18 cellular contexts compared by ENCODE assay signal in genomic region chr7:27109533-27110162, GRCh38. TPM values are rescaled to one million over a fixed set of nuclear protein-coding genes. Genes with fewer than 3 reads are reported as not detected.
DNase-seq lines count a peak whose midpoint lies in the region; ATAC-seq and TF ChIP-seq lines count a peak whose summit lies in the region.
"Had no signal": no experiment of that assay in that cellular context is flagged by ENCODE, and none has a peak within 500 bp of the region (broad histone marks: within the 10 kb centered on the region; RNA-seq: fewer than 3 reads in every experiment).

No MANE protein-coding gene starts in this region.

- H3K27me3 ChIP-seq in kidney epithelial cell (ENCODE audit: control insufficient read depth, insufficient read depth, low read length) (no peaks in the 10 kb centered on the region), sigmoid colon (no peaks in the 10 kb centered on the region)

- TF ChIP-seq POLR2A in sigmoid colon (IDR thresholded peaks at IDR 0.05), result no peak

- peaks cover 96% of the 10 kb centered on the region for H3K27me3 Mint-ChIP-seq in brain

- POLR2A ChIA-PET in HEK293 (lab: Yijun Ruan, JAX), result interaction anchor here (1.7 to 3.2 kb wide), 2 partner anchors 12 to 246 kb away, joined by 14 to 31 read pairs; partner anchors contain the start of genes HOXA1 and SKAP2

- H3K36me3 Mint-ChIP-seq in brain, result peaks cover 3% of the 10 kb centered on the region
- H3K36me3 Mint-ChIP-seq: neural progenitor cell had no signal

- H3K4me3 ChIP-seq in HEK293 (ENCODE audit: low read depth, low read length) (no peak overlapping the region), kidney epithelial cell (ENCODE audit: low read depth, low read length) (peak overlapping the region; percentile 74), sigmoid colon (no peak overlapping the region)

- peak overlapping the region in 4 of 5 experiments; percentile 48 to 93 (median 75) for H3K4me3 Mint-ChIP-seq in brain
- H3K4me3 Mint-ChIP-seq: activated CD8-positive, alpha-beta T cell treated with anti-CD3 and anti-CD28 coated beads, Interleukin-2, amount 10 ng/mL, durations not matched to agents 7 days and 5 days; activated T-helper 17 cell treated with anti-CD3 and anti-CD28 coated beads, Interleukin-2, amount 50 U/mL, for 72 hours; dendritic cell treated with granulocyte-macrophage colony-stimulating factor and Interleukin-4, amounts not matched to agents 40 ng/mL and 50 ng/mL, for 4 days had no signal

- ATAC-seq in GM18861 (IDR thresholded peaks at IDR 0.05; ENCODE audit: unreplicated experiment), result no peak
- ATAC-seq: activated CD8-positive, alpha-beta T cell treated with anti-CD3 and anti-CD28 coated beads, Interleukin-2, amount 10 ng/mL, durations not matched to agents 7 days and 5 days; activated T-helper 17 cell treated with anti-CD3 and anti-CD28 coated beads, Interleukin-2, amount 50 U/mL, for 72 hours had no signal

- TF ChIP-seq EP300 in sigmoid colon (IDR thresholded peaks at IDR 0.05), result no peak

- peak overlapping the region in 4 of 5 experiments; percentile 2 to 93 (median 52) for H3K27ac Mint-ChIP-seq in brain
- H3K27ac Mint-ChIP-seq: activated CD8-positive, alpha-beta T cell treated with anti-CD3 and anti-CD28 coated beads, Interleukin-2, amount 10 ng/mL, durations not matched to agents 7 days and 5 days; activated T-helper 17 cell treated with anti-CD3 and anti-CD28 coated beads, Interleukin-2, amount 50 U/mL, for 72 hours; dendritic cell treated with granulocyte-macrophage colony-stimulating factor and Interleukin-4, amounts not matched to agents 40 ng/mL and 50 ng/mL, for 4 days; neural progenitor cell had no signal

- peaks cover 0 to 10% (median 3%) of the 10 kb centered on the region in 5 experiments for H3K9me3 Mint-ChIP-seq in brain
- H3K9me3 Mint-ChIP-seq: activated T-helper 17 cell treated with anti-CD3 and anti-CD28 coated beads, Interleukin-2, amount 50 U/mL, for 72 hours had no signal

- DNase-seq in kidney epithelial cell (ENCODE audit: low read depth) (no peak), sigmoid colon (no peak), DMS79 (lab: John Stamatoyannopoulos, UW) (no peak), glomerular visceral epithelial cell (ENCODE audit: extremely low spot score) (no peak), NOMO-1 treated with dmso at 0.1 percent for 144 hours (lab: John Stamatoyannopoulos, UW; ENCODE audit: unreplicated experiment) (no peak)
- DNase-seq: activated CD8-positive, alpha-beta T cell treated with anti-CD3 and anti-CD28 coated beads, Interleukin-2, amount 10 ng/mL, durations not matched to agents 7 days and 5 days; amniotic stem cell; MM.1S; NCI-H1930; NCI-H69; stimulated activated CD4-positive, alpha-beta T cell treated with anti-CD3 and anti-CD28 coated beads, Interleukin-4, amount 100 ng/mL, for 4 hours had no signal

- H3K27ac ChIP-seq in HEK293 (ENCODE audit: extremely low read depth, low read depth, low read length) (no peak overlapping the region; the same call in 1 of the 2 replicates), sigmoid colon (peak overlapping the region; percentile 93 to 99 (median 94))
- H3K27ac ChIP-seq: neural progenitor cell had no signal

- H3K36me3 ChIP-seq in HEK293 (ENCODE audit: control insufficient read depth in 2 of 2, insufficient read depth in 1 of 2, low read length in 2 of 2) (peaks cover 11 to 25% of the 10 kb centered on the region in 2 experiments), kidney epithelial cell (ENCODE audit: control insufficient read depth, insufficient read depth, low read length) (no peaks in the 10 kb centered on the region), sigmoid colon (no peaks in the 10 kb centered on the region)
- H3K36me3 ChIP-seq: neural progenitor cell had no signal

- peaks cover 44% of the 10 kb centered on the region for H3K4me1 Mint-ChIP-seq in brain
- H3K4me1 Mint-ChIP-seq: neural progenitor cell had no signal

- TF ChIP-seq CTCF in HEK293 (tag by site-specific recombination; IDR thresholded peaks at IDR 0.05) (no peak), brain (conservative IDR thresholded peaks at IDR 0.05) (no peak), kidney epithelial cell (IDR thresholded peaks at IDR 0.05; ENCODE audit: insufficient read depth, low read length, poor library complexity, severe bottlenecking) (no peak), sigmoid colon (IDR thresholded peaks at IDR 0.05) (no peak)

- 80 to 83% methylated on average over 3 of the region's 3 CpGs for WGBS in sigmoid colon, 2 donors

- H3K4me1 ChIP-seq in HEK293 (ENCODE audit: control insufficient read depth, insufficient read depth, low read length) (peaks cover 6% of the 10 kb centered on the region), sigmoid colon (peaks cover 0 to 81% (median 56%) of the 10 kb centered on the region in 4 donors)
- H3K4me1 ChIP-seq: neural progenitor cell had no signal

- CTCF ChIA-PET in HEK293 (lab: Yijun Ruan, JAX), result interaction anchor here (0.6 to 1.9 kb wide), 4 partner anchors 11 to 436 kb away, joined by 3 to 6 read pairs (median 4); partner anchors contain the start of gene HOXA5

- intact Hi-C loops in sigmoid colon (cut with DNase I), result no loop called here

- H3K9me3 ChIP-seq in HEK293 (ENCODE audit: control insufficient read depth, insufficient read depth, low read depth, low read length) (no peaks in the 10 kb centered on the region), sigmoid colon (no peaks in the 10 kb centered on the region)

TF ChIP-seq in HEK293, 187 proteins besides CTCF, POLR2A, EP300 and RAD21:
- TF ChIP-seq EGR2 (tag by site-specific recombination; IDR thresholded peaks at IDR 0.05; ENCODE audit: low read depth) (peak; percentile 73), ZSCAN4 (tag by site-specific recombination; IDR thresholded peaks at IDR 0.05) (no peak), ZFHX2 (tag by site-specific recombination; conservative IDR thresholded peaks at IDR 0.05) (peak; percentile 64), ZNF302 (tag by site-specific recombination; IDR thresholded peaks at IDR 0.05; ENCODE audit: low read depth) (no peak)
TF ChIP-seq in HEK293: peak in this region for 2.

RNA-seq across cellular contexts. Expression of gene HOXA2, which starts 7.2 kb away (rescaled TPM):
- polyA plus RNA-seq in brain (ENCODE audit: insufficient read depth, low read depth, low replicate concordance), result not detected
- 0.34 and 1.1 TPM in 2 replicates for total RNA-seq in kidney epithelial cell
- total RNA-seq in sigmoid colon, result 1 to 10 TPM; 1.6 to 4.3 (median 3.2) TPM
- polyA plus RNA-seq in sigmoid colon, result 1 to 10 TPM in 1 of 3 donors, under 1 TPM in 2; 0.60 to 1.9 (median 0.69) TPM
- total RNA-seq: activated CD8-positive, alpha-beta T cell treated with anti-CD3 and anti-CD28 coated beads, Interleukin-2, amount 10 ng/mL, durations not matched to agents 7 days and 5 days; activated T-helper 17 cell treated with anti-CD3 and anti-CD28 coated beads, Interleukin-2, amount 50 U/mL, for 72 hours had no signal

RNA-seq across cellular contexts. Expression of gene HOXA1, which starts 13.8 kb away (rescaled TPM):
- polyA plus RNA-seq in brain (ENCODE audit: insufficient read depth, low read depth, low replicate concordance) (not detected), sigmoid colon (1 to 10 TPM in 2 of 3 donors, under 1 TPM in 1; 0.69 to 2.4 (median 2.0) TPM)
- total RNA-seq in kidney epithelial cell (2.8 and 4.3 TPM in 2 replicates), sigmoid colon (1 to 10 TPM in 2 of 4 donors, under 1 TPM in 2; 0.14 to 1.1 (median 0.95) TPM)

RNA-seq across cellular contexts. Expression of gene HOXA4, which starts 20.9 kb away (rescaled TPM):
- polyA plus RNA-seq in brain (ENCODE audit: insufficient read depth, low read depth, low replicate concordance) (1.1 TPM), sigmoid colon (1 to 10 TPM in 2 of 3 donors, not detected in 1; 1.8 to 4.8 TPM)
- total RNA-seq in kidney epithelial cell (4.5 and 7.4 TPM in 2 replicates), sigmoid colon (1 to 10 TPM; 2.0 to 4.2 (median 2.9) TPM)
- total RNA-seq: activated CD8-positive, alpha-beta T cell treated with anti-CD3 and anti-CD28 coated beads, Interleukin-2, amount 10 ng/mL, durations not matched to agents 7 days and 5 days had no signal

RNA-seq across cellular contexts. Expression of gene HOXA5, which starts 33.8 kb away (rescaled TPM):
- polyA plus RNA-seq in brain (ENCODE audit: insufficient read depth, low read depth, low replicate concordance) (25.3 TPM), sigmoid colon (10 to 100 TPM in 1 of 3 donors, 1 to 10 TPM in 2; 3.2 to 14.3 (median 7.8) TPM)
- total RNA-seq in kidney epithelial cell (18.8 and 19.1 TPM in 2 replicates), sigmoid colon (10 to 100 TPM in 3 of 4 donors, 1 to 10 TPM in 1; 9.2 to 12.2 (median 11.2) TPM)
- total RNA-seq: activated CD8-positive, alpha-beta T cell treated with anti-CD3 and anti-CD28 coated beads, Interleukin-2, amount 10 ng/mL, durations not matched to agents 7 days and 5 days; activated T-helper 17 cell treated with anti-CD3 and anti-CD28 coated beads, Interleukin-2, amount 50 U/mL, for 72 hours had no signal

RNA-seq across cellular contexts. Expression of gene HOXA6, which starts 37.9 kb away (rescaled TPM):
- polyA plus RNA-seq in brain (ENCODE audit: insufficient read depth, low read depth, low replicate concordance), result 14.9 TPM
- total RNA-seq in kidney epithelial cell, result 4.8 and 10.5 TPM in 2 replicates
- 1 to 10 TPM; 4.2 to 10.0 (median 4.5) TPM for total RNA-seq in sigmoid colon
- polyA plus RNA-seq in sigmoid colon, result 1 to 10 TPM in 2 of 3 donors, not detected in 1; 1.6 to 8.1 TPM
- total RNA-seq: activated CD8-positive, alpha-beta T cell treated with anti-CD3 and anti-CD28 coated beads, Interleukin-2, amount 10 ng/mL, durations not matched to agents 7 days and 5 days; activated T-helper 17 cell treated with anti-CD3 and anti-CD28 coated beads, Interleukin-2, amount 50 U/mL, for 72 hours had no signal
- polyA plus RNA-seq: liver had no signal
